Comparison of ENCODE assay signal across 8 cellular contexts in the genomic region with DNA sequence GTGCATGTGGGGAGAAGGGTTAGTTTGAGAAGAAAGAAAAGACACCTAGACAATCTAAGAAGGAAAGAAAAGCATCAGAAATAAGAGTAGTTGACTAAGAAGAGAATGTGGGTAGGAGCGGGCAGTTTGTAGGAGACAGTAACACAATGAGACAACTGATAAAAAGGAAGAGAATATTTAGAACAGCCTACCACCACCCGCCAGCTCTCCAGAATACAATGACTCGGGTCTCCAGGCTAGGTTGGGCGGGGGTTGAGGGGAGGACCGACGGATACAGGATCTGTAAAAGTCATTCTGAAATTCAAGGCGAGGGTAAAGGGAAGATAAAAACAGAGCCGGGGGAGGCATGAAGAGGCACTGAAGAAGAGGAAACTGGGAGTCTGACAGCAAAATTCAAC. TPM values are rescaled to one million over a fixed set of nuclear protein-coding genes. Genes with fewer than 3 reads are reported as not detected.
DNase-seq lines count a peak whose midpoint lies in the region; ATAC-seq and TF ChIP-seq lines count a peak whose summit lies in the region.

No MANE protein-coding gene starts in this region.

- ATAC-seq in HG02973 (IDR thresholded peaks at IDR 0.05; ENCODE audit: unreplicated experiment): peak; percentile 4
- no peak for ATAC-seq in HG02678 (IDR thresholded peaks at IDR 0.05; ENCODE audit: unreplicated experiment)

- TF ChIP-seq CTCF in spleen (IDR thresholded peaks at IDR 0.05 in 8 of 11, conservative IDR thresholded peaks at IDR 0.05 in 3 of 11): no peak

- peak overlapping the region; percentile 88 for H3K4me3 ChIP-seq in ACC112 (ENCODE audit: low read depth, low read length)
- H3K4me3 ChIP-seq in iPS DF 6.9 (ENCODE audit: low read length): peak overlapping the region; percentile 80; the same call in 1 of the 2 replicates
- H3K4me3 ChIP-seq in spleen: peak overlapping the region; percentile 52 to 82 (median 61)

- H3K4me1 ChIP-seq in ACC112 (ENCODE audit: control insufficient read depth, insufficient read depth, low read length, unreplicated experiment): peaks cover 17% of the 10 kb centered on the region
- H3K4me1 ChIP-seq in iPS DF 6.9 (ENCODE audit: control insufficient read depth, insufficient read depth, low read length): peaks cover 6% of the 10 kb centered on the region
- peaks cover 15 to 60% (median 38%) of the 10 kb centered on the region in 6 donors for H3K4me1 ChIP-seq in spleen

- H3K27ac Mint-ChIP-seq in activated naive CD8-positive, alpha-beta T cell: peak overlapping the region; percentile 98

- peaks cover 23% of the 10 kb centered on the region for H3K79me2 ChIP-seq in ACC112 (ENCODE audit: control insufficient read depth, insufficient read depth, low read length, unreplicated experiment)

- H3K27me3 ChIP-seq in ACC112 (ENCODE audit: insufficient read depth, low read length) (no peaks in the 10 kb centered on the region), iPS DF 6.9 (ENCODE audit: control insufficient read depth, insufficient read depth, low read length) (no peaks in the 10 kb centered on the region), spleen (replicated peaks in 1 of 7) (no peaks in the 10 kb centered on the region)

- H3K9me3 Mint-ChIP-seq in activated naive CD8-positive, alpha-beta T cell (ENCODE audit: low read depth): no peaks in the 10 kb centered on the region

- no peak for DNase-seq in iPS DF 6.9 (ENCODE audit: low read depth, low spot score)
- no peak for DNase-seq in spleen
- no peak for DNase-seq in cerebellum (ENCODE audit: low spot score)
- DNase-seq in KBM-7: no peak

- no peaks in the 10 kb centered on the region for H3K27me3 Mint-ChIP-seq in activated naive CD8-positive, alpha-beta T cell

- no peak for TF ChIP-seq POLR2A in spleen (IDR thresholded peaks at IDR 0.05)

- H3K9me3 ChIP-seq in iPS DF 6.9 (ENCODE audit: control insufficient read depth, insufficient read depth, low read length) (no peaks in the 10 kb centered on the region), spleen (no peaks in the 10 kb centered on the region)

- intact Hi-C loops in spleen (cut with DNase I; ENCODE audit: low total_unique reads): no loop called here

- WGBS in iPS DF 6.9 (ENCODE audit: insufficient coverage, insufficient read length): no CpG with 5 or more reads among the region's 8 CpGs
- 0 to 2% (median 0%) methylated on average over 8 of the region's 8 CpGs for WGBS in spleen, 5 donors

- H3K27ac ChIP-seq in ACC112 (ENCODE audit: low read depth, low read length) (peak overlapping the region; percentile 87), iPS DF 6.9 (ENCODE audit: low read length) (no peak overlapping the region), spleen (peak overlapping the region; percentile 97 to 100 (median 99))

- H3K36me3 ChIP-seq in ACC112 (ENCODE audit: insufficient read depth, low read length): 0 out of 2 replicates have a peak, but pooled peaks cover 2% of the 10 kb centered on the region
- H3K36me3 ChIP-seq in iPS DF 6.9 (ENCODE audit: control insufficient read depth, insufficient read depth, low read length): peaks cover 2% of the 10 kb centered on the region; the same call in 1 of the 2 replicates
- peaks cover 0 to 43% (median 23%) of the 10 kb centered on the region in 6 donors for H3K36me3 ChIP-seq in spleen

- H3K4me1 Mint-ChIP-seq in activated naive CD8-positive, alpha-beta T cell (ENCODE audit: low read depth): peaks cover 35% of the 10 kb centered on the region

- peak overlapping the region; percentile 100 for H3K4me3 Mint-ChIP-seq in activated naive CD8-positive, alpha-beta T cell

- H3K36me3 Mint-ChIP-seq in activated naive CD8-positive, alpha-beta T cell: peaks cover 4% of the 10 kb centered on the region

- in situ Hi-C loops in KBM-7 (cut with MboI; ENCODE audit: low pct_unique_long_range_greater_than_20kb, low sequenced_read_pairs): no loop called here

- H2AFZ ChIP-seq in ACC112 (ENCODE audit: low read length, unreplicated experiment): peak overlapping the region; percentile 93

RNA-seq across cellular contexts. Expression of a gene that starts 0.7 kb away (rescaled TPM):
- total RNA-seq in spleen (10 to 100 TPM; 55.8 to 80.7 (median 71.1) TPM), cerebellum (49.5 TPM)
- polyA plus RNA-seq in spleen: 10 to 100 TPM; 30.2 to 42.3 (median 34.4) TPM

RNA-seq across cellular contexts. Expression of a gene that starts 4.2 kb away (rescaled TPM):
- total RNA-seq in spleen (1 to 10 TPM; 1.6 to 4.9 (median 2.2) TPM), cerebellum (0.36 TPM)
- polyA plus RNA-seq in spleen: under 1 TPM; 0.11 to 0.68 (median 0.35) TPM

RNA-seq across cellular contexts. Expression of a gene that starts 12.7 kb away (rescaled TPM):
- not detected for total RNA-seq in spleen
- polyA plus RNA-seq in spleen: not detected
- total RNA-seq in cerebellum: not detected

RNA-seq across cellular contexts. Expression of a gene that starts 19.1 kb away (rescaled TPM):
- total RNA-seq in spleen (under 1 TPM in 2 of 7 donors, not detected in 5; 0.49 to 0.77 TPM), cerebellum (not detected)
- not detected for polyA plus RNA-seq in spleen

RNA-seq across cellular contexts. Expression of a gene that starts 20.8 kb away (rescaled TPM):
- total RNA-seq in spleen (10 to 100 TPM in 4 of 7 donors, 1 to 10 TPM in 3; 7.9 to 15.1 (median 10.6) TPM), cerebellum (not detected)
- under 1 TPM; 0.46 to 0.61 (median 0.48) TPM for polyA plus RNA-seq in spleen
